Comparison of ENCODE assay signal across 9 cellular contexts in genomic region chr1:165235777-165236285, GRCh38.
DNase-seq lines count a peak whose midpoint lies in the region; ATAC-seq and TF ChIP-seq lines count a peak whose summit lies in the region.
"Had no signal": no experiment of that assay in that cellular context is flagged by ENCODE, and none has a peak within 500 bp of the region (broad histone marks: within the 10 kb centered on the region; RNA-seq: fewer than 3 reads in every experiment).

No MANE protein-coding gene starts in this region.

- intact Hi-C loops in activated naive CD4-positive, alpha-beta T cell treated with anti-CD3 and anti-CD28 coated beads for 36 hours (cut with micrococcal nuclease), result loop anchor here (2.0 kb wide), 1 partner anchor 119 kb away; no protein-coding TSS in a partner anchor
- intact Hi-C loops in ascending aorta (cut with DNase I), result no loop called here
- intact Hi-C loops in right lobe of liver (cut with DNase I), result no loop called here
- intact Hi-C loops in upper lobe of right lung (cut with DNase I), result no loop called here

- H3K36me3 Mint-ChIP-seq in activated naive CD4-positive, alpha-beta T cell treated with anti-CD3 and anti-CD28 coated beads for 36 hours (ENCODE audit: low read depth), result no peaks in the 10 kb centered on the region

- H3K27me3 Mint-ChIP-seq in activated naive CD4-positive, alpha-beta T cell treated with anti-CD3 and anti-CD28 coated beads for 36 hours (ENCODE audit: low read depth), result peaks cover 52% of the 10 kb centered on the region

- H3K9me3 Mint-ChIP-seq in activated naive CD4-positive, alpha-beta T cell treated with anti-CD3 and anti-CD28 coated beads for 36 hours, result no peaks in the 10 kb centered on the region
- H3K9me3 Mint-ChIP-seq: stimulated activated naive CD8-positive, alpha-beta T cell treated with anti-CD3 and anti-CD28 coated beads, Interleukin-15, Interleukin-2, amounts not matched to agents 100 ng/mL and 50 ng/mL, for 24 hours had no signal

- H3K27me3 ChIP-seq in ascending aorta, result peaks cover 5% of the 10 kb centered on the region
- no peaks in the 10 kb centered on the region for H3K27me3 ChIP-seq in right lobe of liver
- H3K27me3 ChIP-seq in upper lobe of right lung, result peaks cover 53% of the 10 kb centered on the region

- H3K36me3 ChIP-seq in ascending aorta, result no peaks in the 10 kb centered on the region
- no peaks in the 10 kb centered on the region for H3K36me3 ChIP-seq in right lobe of liver
- H3K36me3 ChIP-seq in upper lobe of right lung, result no peaks in the 10 kb centered on the region

- H3K4me1 ChIP-seq in ascending aorta (no peaks in the 10 kb centered on the region), right lobe of liver (peaks cover 0 to 10% (median 2%) of the 10 kb centered on the region in 4 donors), upper lobe of right lung (no peaks in the 10 kb centered on the region)

- no peaks in the 10 kb centered on the region for H3K9me3 ChIP-seq in ascending aorta
- H3K9me3 ChIP-seq in right lobe of liver, result no peaks in the 10 kb centered on the region
- no peaks in the 10 kb centered on the region for H3K9me3 ChIP-seq in upper lobe of right lung

- CTCF ChIA-PET in activated naive CD4-positive, alpha-beta T cell treated with anti-CD3 and anti-CD28 coated beads for 36 hours (lab: Charles Lee), result no interaction called here

- no peak for TF ChIP-seq POLR2A in right lobe of liver (IDR thresholded peaks at IDR 0.05)

- TF ChIP-seq CTCF in ascending aorta (IDR thresholded peaks at IDR 0.05) (no peak), right lobe of liver (IDR thresholded peaks at IDR 0.05) (no peak), upper lobe of right lung (IDR thresholded peaks at IDR 0.05) (no peak)

- no peak overlapping the region for H3K4me3 Mint-ChIP-seq in activated naive CD4-positive, alpha-beta T cell treated with anti-CD3 and anti-CD28 coated beads for 36 hours
- H3K4me3 Mint-ChIP-seq: stimulated activated naive CD8-positive, alpha-beta T cell treated with anti-CD3 and anti-CD28 coated beads, Interleukin-15, Interleukin-2, amounts not matched to agents 100 ng/mL and 50 ng/mL, for 24 hours had no signal

- no peak overlapping the region for H3K27ac ChIP-seq in ascending aorta
- peak overlapping the region; percentile 63 to 88 (median 66) for H3K27ac ChIP-seq in right lobe of liver
- no peak overlapping the region for H3K27ac ChIP-seq in upper lobe of right lung

- peaks cover 8% of the 10 kb centered on the region for H3K4me1 Mint-ChIP-seq in activated naive CD4-positive, alpha-beta T cell treated with anti-CD3 and anti-CD28 coated beads for 36 hours (ENCODE audit: low read depth)

- 3% methylated on average over 22 of the region's 33 CpGs for WGBS in right lobe of liver (ENCODE audit: insufficient coverage, low coverage, low lambda C conversion rate, missing lambda C conversion rate)

- ATAC-seq in right lobe of liver, result peak; percentile 58 to 68 (median 64)
- peak; percentile 28 for ATAC-seq in upper lobe of right lung
- ATAC-seq in GM19463 (IDR thresholded peaks at IDR 0.05; ENCODE audit: unreplicated experiment), result no peak

- peak; percentile 11 for DNase-seq in activated naive CD4-positive, alpha-beta T cell treated with anti-CD3 and anti-CD28 coated beads for 36 hours
- no peak for DNase-seq in activated naive CD4-positive, alpha-beta T cell treated with Interleukin-2 at 50 U/mL for 16 hours
- DNase-seq in ascending aorta (ENCODE audit: low spot score in 2 of 2) (no peak), right lobe of liver (peak; percentile 38 to 60 (median 52)), upper lobe of right lung (no peak), HCEC 1CT (no peak)
- no peak for DNase-seq in activated CD4-positive, CD25-positive, alpha-beta regulatory T cell (lab: John Stamatoyannopoulos, UW)

- H3K27ac Mint-ChIP-seq in activated naive CD4-positive, alpha-beta T cell treated with anti-CD3 and anti-CD28 coated beads for 36 hours, result no peak overlapping the region
- H3K27ac Mint-ChIP-seq: stimulated activated naive CD8-positive, alpha-beta T cell treated with anti-CD3 and anti-CD28 coated beads, Interleukin-15, Interleukin-2, amounts not matched to agents 100 ng/mL and 50 ng/mL, for 24 hours had no signal

- H3K4me3 ChIP-seq in ascending aorta (peak overlapping the region; percentile 9 to 56), right lobe of liver (peak overlapping the region; percentile 41 to 66 (median 56)), upper lobe of right lung (peak overlapping the region; percentile 35)

Comparison
In these comparisons a context has a peak if more than half of its experiments do, and no peak if none do; other contexts are left out.
1. DNase-seq: peak in activated naive CD4-positive, alpha-beta T cell treated with anti-CD3 and anti-CD28 coated beads for 36 hours (single experiment) and right lobe of liver (3 of 3); none in activated naive CD4-positive, alpha-beta T cell treated with Interleukin-2 at 50 U/mL for 16 hours (single experiment), ascending aorta (0 of 2), upper lobe of right lung (single experiment), activated CD4-positive, CD25-positive, alpha-beta regulatory T cell (0 of 4) and HCEC 1CT (single experiment).
2. H3K27ac ChIP-seq: peak in right lobe of liver (3 of 3); none in ascending aorta (0 of 2) and upper lobe of right lung (single experiment).
3. Peak in every context shown above with its lines, with median percentiles within 50 percentile points of each other: H3K4me3 ChIP-seq.